ENCODE assay signal across 17 cellular contexts in genomic region chr4:58166496-58166895, GRCh38.
"Had no signal": no experiment of that assay in that cellular context is flagged by ENCODE, and none has a peak within 500 bp of the region (broad histone marks: within the 10 kb centered on the region; RNA-seq: fewer than 3 reads in every experiment).

No MANE protein-coding gene starts in this region.

- ATAC-seq: activated CD4-positive, CD25-positive, alpha-beta regulatory T cell treated with anti-CD3 and anti-CD28 coated beads, Interleukin-2, amount 50 U/mL, for 24 hours; activated CD8-positive, alpha-beta T cell treated with anti-CD3 and anti-CD28 coated beads, Interleukin-2, amount 10 ng/mL, durations not matched to agents 7 days and 5 days; body of pancreas; right lobe of liver; stimulated activated naive CD8-positive, alpha-beta T cell treated with anti-CD3 and anti-CD28 coated beads, Interleukin-15, amount 100 ng/mL, for 72 hours had no signal

- H3K4me1 Mint-ChIP-seq: activated CD4-positive, alpha-beta T cell treated with anti-CD3 and anti-CD28 coated beads, Interleukin-2, amount 10 ng/mL, durations not matched to agents 7 days and 5 days; stimulated activated naive CD8-positive, alpha-beta T cell treated with anti-CD3 and anti-CD28 coated beads, Interleukin-15, amount 100 ng/mL, for 72 hours had no signal

- H3K9me3 Mint-ChIP-seq: activated CD4-positive, alpha-beta T cell treated with anti-CD3 and anti-CD28 coated beads, Interleukin-2, amount 10 ng/mL, durations not matched to agents 7 days and 5 days; endodermal cell had no signal

- H3K4me3 Mint-ChIP-seq: activated CD4-positive, alpha-beta T cell treated with anti-CD3 and anti-CD28 coated beads, Interleukin-2, amount 10 ng/mL, durations not matched to agents 7 days and 5 days; activated CD8-positive, alpha-beta T cell treated with anti-CD3 and anti-CD28 coated beads, Interleukin-2, amount 10 ng/mL, durations not matched to agents 7 days and 5 days; activated T-cell treated with anti-CD3 and anti-CD28 coated beads, Interleukin-2, amount 50 U/mL, for 24 hours; endodermal cell; nephron; stimulated activated naive CD8-positive, alpha-beta T cell treated with anti-CD3 and anti-CD28 coated beads, Interleukin-15, amount 100 ng/mL, for 72 hours had no signal

- H3K27ac Mint-ChIP-seq: activated CD4-positive, alpha-beta T cell treated with anti-CD3 and anti-CD28 coated beads, Interleukin-2, amount 10 ng/mL, durations not matched to agents 7 days and 5 days; activated CD8-positive, alpha-beta T cell treated with anti-CD3 and anti-CD28 coated beads, Interleukin-2, amount 10 ng/mL, durations not matched to agents 7 days and 5 days; activated T-cell treated with anti-CD3 and anti-CD28 coated beads, Interleukin-2, amount 50 U/mL, for 24 hours; activated T-helper 2 cell treated with anti-CD3 and anti-CD28 coated beads, Interferon-gamma antibody, Interleukin-2, Interleukin-4, amounts not matched to agents 10 μg/mL and 5 μg/mL and 100 μg/mL, durations not matched to agents 14 hours and 24 hours and 36 hours; endodermal cell; nephron; stimulated activated naive CD8-positive, alpha-beta T cell treated with anti-CD3 and anti-CD28 coated beads, Interleukin-15, amount 100 ng/mL, for 72 hours had no signal

- DNase-seq: activated CD4-positive, alpha-beta T cell treated with anti-CD3 and anti-CD28 coated beads, Interleukin-2, amount 10 ng/mL, durations not matched to agents 7 days and 5 days; activated CD8-positive, alpha-beta T cell treated with anti-CD3 and anti-CD28 coated beads, Interleukin-2, amount 10 ng/mL, durations not matched to agents 7 days and 5 days; activated naive CD4-positive, alpha-beta T cell treated with Interleukin-2 at 50 U/mL for 16 hours; activated T-cell treated with anti-CD3 and anti-CD28 coated beads, Interleukin-2, amount 50 U/mL, for 24 hours; body of pancreas; colonic mucosa; endodermal cell; foreskin fibroblast; right lobe of liver; small intestine; stimulated activated CD4-positive, alpha-beta T cell treated with anti-CD3 and anti-CD28 coated beads, Interleukin-15, amount 100 ng/mL, for 24 hours; stimulated activated CD4-positive, alpha-beta T cell treated with anti-CD3 and anti-CD28 coated beads, Interleukin-2, amount 100 ng/mL, for 48 hours; stimulated activated naive CD8-positive, alpha-beta T cell treated with anti-CD3 and anti-CD28 coated beads, Interleukin-15, amount 100 ng/mL, for 72 hours; trophoblast cell had no signal
